In genomic region chr10:94172332-94172731, GRCh38 we compare ENCODE assay signal across 17 cellular contexts.
"Had no signal": no experiment of that assay in that cellular context is flagged by ENCODE, and none has a peak within 500 bp of the region (broad histone marks: within the 10 kb centered on the region; RNA-seq: fewer than 3 reads in every experiment).

No MANE protein-coding gene starts in this region.

- H3K4me1 Mint-ChIP-seq: activated CD4-positive, alpha-beta T cell treated with anti-CD3 and anti-CD28 coated beads, Interleukin-2, amount 10 ng/mL, durations not matched to agents 7 days and 5 days; activated naive CD8-positive, alpha-beta T cell treated with anti-CD3 and anti-CD28 coated beads for 36 hours had no signal

- H3K27ac ChIP-seq: brain microvascular endothelial cell, hepatocyte, transverse colon, vagina had no signal

- H3K4me1 ChIP-seq: transverse colon, vagina had no signal

- H3K36me3 Mint-ChIP-seq: activated naive CD8-positive, alpha-beta T cell treated with anti-CD3 and anti-CD28 coated beads for 36 hours had no signal

- H3K27ac Mint-ChIP-seq: activated CD4-positive, alpha-beta T cell treated with anti-CD3 and anti-CD28 coated beads, Interleukin-2, amount 10 ng/mL, durations not matched to agents 7 days and 5 days; activated naive CD8-positive, alpha-beta T cell treated with anti-CD3 and anti-CD28 coated beads for 36 hours; nephron; T-helper 2 cell treated with Interferon-gamma antibody and Interleukin-4, amounts not matched to agents 5 μg/mL and 100 μg/mL, for 36 hours had no signal

- H3K9me3 Mint-ChIP-seq: activated CD4-positive, alpha-beta T cell treated with anti-CD3 and anti-CD28 coated beads, Interleukin-2, amount 10 ng/mL, durations not matched to agents 7 days and 5 days; activated naive CD8-positive, alpha-beta T cell treated with anti-CD3 and anti-CD28 coated beads for 36 hours; nephron; T-helper 2 cell treated with Interferon-gamma antibody and Interleukin-4, amounts not matched to agents 5 μg/mL and 100 μg/mL, for 36 hours had no signal

- H3K4me3 Mint-ChIP-seq: activated CD4-positive, alpha-beta T cell treated with anti-CD3 and anti-CD28 coated beads, Interleukin-2, amount 10 ng/mL, durations not matched to agents 7 days and 5 days; activated naive CD8-positive, alpha-beta T cell treated with anti-CD3 and anti-CD28 coated beads for 36 hours; nephron; T-helper 2 cell treated with Interferon-gamma antibody and Interleukin-4, amounts not matched to agents 5 μg/mL and 100 μg/mL, for 36 hours had no signal

- H3K9me3 ChIP-seq: right atrium auricular region, transverse colon, vagina had no signal

- H3K36me3 ChIP-seq: brain microvascular endothelial cell, right atrium auricular region, vagina had no signal

- H3K4me3 ChIP-seq: hepatocyte, right atrium auricular region, transverse colon, vagina had no signal

- DNase-seq: activated CD4-positive, alpha-beta T cell treated with anti-CD3 and anti-CD28 coated beads, Interleukin-2, amount 10 ng/mL, durations not matched to agents 7 days and 5 days; activated CD4-positive, CD25-positive, alpha-beta regulatory T cell; activated CD8-positive, alpha-beta memory T cell treated with anti-CD3 and anti-CD28 coated beads, Interleukin-2, amount 50 U/mL, for 48 hours; activated gamma-delta T cell treated with Interleukin-2 at 50 U/mL for 16 hours; activated naive CD8-positive, alpha-beta T cell treated with anti-CD3 and anti-CD28 coated beads for 36 hours; brain microvascular endothelial cell; cerebellar nuclear complex; effector CD8-positive, alpha-beta T cell; nucleus accumbens; stimulated activated CD4-positive, alpha-beta T cell treated with anti-CD3 and anti-CD28 coated beads, Interleukin-4, amount 100 ng/mL, for 24 hours; stimulated activated naive CD4-positive, alpha-beta T cell; transverse colon had no signal

- H3K27me3 Mint-ChIP-seq: activated CD4-positive, alpha-beta T cell treated with anti-CD3 and anti-CD28 coated beads, Interleukin-2, amount 10 ng/mL, durations not matched to agents 7 days and 5 days had no signal

- H3K27me3 ChIP-seq: brain microvascular endothelial cell, hepatocyte, right atrium auricular region, transverse colon, vagina had no signal
